Comparison of ENCODE assay signal across 12 cellular contexts in the genomic region with DNA sequence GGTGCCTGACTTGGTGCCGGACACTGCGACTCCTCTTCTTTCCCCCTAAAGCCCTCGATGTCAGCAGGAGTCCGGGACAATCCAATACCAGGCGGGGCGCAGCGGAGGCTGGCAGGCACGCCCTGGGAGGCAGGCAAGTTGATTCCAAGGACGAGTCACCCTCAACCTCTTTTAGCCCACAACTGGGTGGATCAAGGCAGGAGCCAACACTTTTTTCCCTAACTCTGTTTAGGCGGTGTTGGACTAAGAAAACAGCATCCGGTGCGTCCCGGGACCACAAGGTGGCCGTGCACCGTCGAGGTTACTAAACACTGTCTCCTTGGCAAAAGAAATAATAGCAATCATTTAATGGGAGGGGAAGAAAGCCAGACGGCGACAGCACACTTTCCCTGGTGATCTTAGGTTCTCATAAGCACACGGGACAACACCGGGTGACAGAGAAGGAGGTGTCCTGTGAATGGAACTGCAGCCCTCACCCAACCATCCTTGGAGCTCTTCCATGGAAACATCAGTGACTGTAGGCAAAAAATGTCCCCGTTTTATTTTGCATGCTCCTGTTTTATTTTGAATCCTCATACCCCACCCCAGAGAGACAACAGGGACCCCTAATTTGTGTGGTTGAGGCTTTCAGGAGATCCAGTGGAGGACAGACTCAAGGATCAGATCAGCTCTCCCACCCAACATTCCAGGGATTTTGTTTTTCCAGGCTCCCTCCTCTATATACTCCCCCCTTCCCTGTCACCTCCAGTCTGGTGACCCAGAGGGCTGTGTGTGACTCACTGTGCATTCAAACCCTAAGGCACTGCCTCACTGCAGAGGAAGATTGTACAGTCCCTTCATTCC. TPM values are rescaled to one million over a fixed set of nuclear protein-coding genes. Genes with fewer than 3 reads are reported as not detected.
DNase-seq lines count a peak whose midpoint lies in the region; ATAC-seq and TF ChIP-seq lines count a peak whose summit lies in the region.
"Had no signal": no experiment of that assay in that cellular context is flagged by ENCODE, and none has a peak within 500 bp of the region (broad histone marks: within the 10 kb centered on the region; RNA-seq: fewer than 3 reads in every experiment).

No MANE protein-coding gene starts in this region.

- peak in 1 of 2 experiments; percentile 16 for DNase-seq in HAP-1 (ENCODE audit: low spot score in 2 of 2)
- DNase-seq in WTC11 (ENCODE audit: low spot score) = peak; percentile 29
- peak; percentile 18 for DNase-seq in left kidney (ENCODE audit: low read depth, low spot score)
- no peak for DNase-seq in activated effector memory CD4-positive, alpha-beta T cell treated with Interleukin-2 at 50 U/mL for 16 hours
- DNase-seq in activated naive CD8-positive, alpha-beta T cell treated with anti-CD3 and anti-CD28 coated beads for 36 hours = no peak
- DNase-seq in activated CD8-positive, alpha-beta T cell treated with anti-CD3 and anti-CD28 coated beads for 36 hours = no peak
- DNase-seq: GDM1; HFFc6; NCI-H1694; OCI-M1; stimulated activated CD4-positive, alpha-beta T cell treated with anti-CD3 and anti-CD28 coated beads, Interleukin-12 subunit alpha, Interleukin-12 subunit beta, amount 100 ng/mL, for 4 hours had no signal

- peaks cover 75% of the 10 kb centered on the region for H3K27me3 Mint-ChIP-seq in WTC11 (ENCODE audit: low read depth)
- peaks cover 43% of the 10 kb centered on the region for H3K27me3 Mint-ChIP-seq in activated naive CD8-positive, alpha-beta T cell treated with anti-CD3 and anti-CD28 coated beads for 36 hours
- peaks cover 29% of the 10 kb centered on the region for H3K27me3 Mint-ChIP-seq in activated CD8-positive, alpha-beta T cell treated with anti-CD3 and anti-CD28 coated beads for 36 hours

- TF ChIP-seq CTCF in WTC11 (IDR thresholded peaks at IDR 0.05) = no peak
- TF ChIP-seq CTCF in activated CD8-positive, alpha-beta T cell treated with anti-CD3 and anti-CD28 coated beads for 36 hours (IDR thresholded peaks at IDR 0.05) = no peak

- peak overlapping the region; percentile 92 for H3K4me3 Mint-ChIP-seq in WTC11
- H3K4me3 Mint-ChIP-seq in activated naive CD8-positive, alpha-beta T cell treated with anti-CD3 and anti-CD28 coated beads for 36 hours = no peak overlapping the region
- H3K4me3 Mint-ChIP-seq in activated CD8-positive, alpha-beta T cell treated with anti-CD3 and anti-CD28 coated beads for 36 hours = no peak overlapping the region
- H3K4me3 Mint-ChIP-seq: HFFc6 had no signal

- H3K4me1 ChIP-seq in HAP-1 (no peaks in the 10 kb centered on the region), subcutaneous abdominal adipose tissue (ENCODE audit: control insufficient read depth in 5 of 5, insufficient read depth in 5 of 5, low read length in 5 of 5) (peaks cover 0 to 14% (median 4%) of the 10 kb centered on the region in 5 donors)

- H3K9ac ChIP-seq in subcutaneous abdominal adipose tissue (ENCODE audit: low read length in 5 of 5) = no peak overlapping the region

- H3K27ac Mint-ChIP-seq in WTC11 = no peak overlapping the region
- no peak overlapping the region for H3K27ac Mint-ChIP-seq in activated naive CD8-positive, alpha-beta T cell treated with anti-CD3 and anti-CD28 coated beads for 36 hours
- no peak overlapping the region for H3K27ac Mint-ChIP-seq in activated CD8-positive, alpha-beta T cell treated with anti-CD3 and anti-CD28 coated beads for 36 hours
- H3K27ac Mint-ChIP-seq: HFFc6 had no signal

- ATAC-seq in WTC11 = peak; percentile 19
- no peak for ATAC-seq in activated CD8-positive, alpha-beta T cell treated with anti-CD3 and anti-CD28 coated beads for 36 hours

- CTCF ChIA-PET in WTC11 (lab: Charles Lee) = interaction anchor here (0.7 to 1.4 kb wide), 4 partner anchors 25 to 465 kb away, joined by 3 to 4 read pairs (median 3); no protein-coding TSS in a partner anchor
- CTCF ChIA-PET in activated CD8-positive, alpha-beta T cell treated with anti-CD3 and anti-CD28 coated beads for 36 hours (lab: Charles Lee) = no interaction called here

- H3K27me3 ChIP-seq in HAP-1 (ENCODE audit: low read depth) = peaks cover 48% of the 10 kb centered on the region
- H3K27me3 ChIP-seq in subcutaneous abdominal adipose tissue (ENCODE audit: control insufficient read depth in 5 of 5, insufficient read depth in 4 of 5, low read length in 5 of 5) = peaks cover 18 to 26% (median 21%) of the 10 kb centered on the region in 5 donors

- in situ Hi-C loops in HAP-1 (cut with MboI; ENCODE audit: low sequenced_read_pairs) = no loop called here

- no peak overlapping the region for H3K27ac ChIP-seq in subcutaneous abdominal adipose tissue (ENCODE audit: low read depth, low read length)

- H3K9me3 Mint-ChIP-seq in WTC11 = no peaks in the 10 kb centered on the region
- no peaks in the 10 kb centered on the region for H3K9me3 Mint-ChIP-seq in activated naive CD8-positive, alpha-beta T cell treated with anti-CD3 and anti-CD28 coated beads for 36 hours
- no peaks in the 10 kb centered on the region for H3K9me3 Mint-ChIP-seq in activated CD8-positive, alpha-beta T cell treated with anti-CD3 and anti-CD28 coated beads for 36 hours
- H3K9me3 Mint-ChIP-seq: HFFc6 had no signal

- no peaks in the 10 kb centered on the region for H3K36me3 Mint-ChIP-seq in WTC11
- H3K36me3 Mint-ChIP-seq in activated naive CD8-positive, alpha-beta T cell treated with anti-CD3 and anti-CD28 coated beads for 36 hours = no peaks in the 10 kb centered on the region
- no peaks in the 10 kb centered on the region for H3K36me3 Mint-ChIP-seq in activated CD8-positive, alpha-beta T cell treated with anti-CD3 and anti-CD28 coated beads for 36 hours (ENCODE audit: low read depth)

- POLR2A ChIA-PET in WTC11 (lab: Charles Lee) = no interaction called here
- POLR2A ChIA-PET in activated CD8-positive, alpha-beta T cell treated with anti-CD3 and anti-CD28 coated beads for 36 hours (lab: Charles Lee) = no interaction called here

- H3K36me3 ChIP-seq in HAP-1 (replicated peaks) (no peaks in the 10 kb centered on the region), subcutaneous abdominal adipose tissue (ENCODE audit: control insufficient read depth in 5 of 5, insufficient read depth in 5 of 5, low read length in 5 of 5) (no peaks in the 10 kb centered on the region)

- intact Hi-C loops in activated CD8-positive, alpha-beta T cell treated with anti-CD3 and anti-CD28 coated beads for 36 hours (cut with micrococcal nuclease) = no loop called here

- peak overlapping the region; percentile 27 for H3K4me3 ChIP-seq in HAP-1
- peak overlapping the region in 4 of 5 donors; percentile 8 to 59 (median 40) for H3K4me3 ChIP-seq in subcutaneous abdominal adipose tissue (ENCODE audit: low read depth in 1 of 5, low read length in 5 of 5)

- peaks cover 13% of the 10 kb centered on the region for H3K4me1 Mint-ChIP-seq in WTC11
- no peaks in the 10 kb centered on the region for H3K4me1 Mint-ChIP-seq in activated naive CD8-positive, alpha-beta T cell treated with anti-CD3 and anti-CD28 coated beads for 36 hours
- H3K4me1 Mint-ChIP-seq in activated CD8-positive, alpha-beta T cell treated with anti-CD3 and anti-CD28 coated beads for 36 hours (ENCODE audit: low read depth) = no peaks in the 10 kb centered on the region

- H3K9me3 ChIP-seq in HAP-1 (no peaks in the 10 kb centered on the region), subcutaneous abdominal adipose tissue (ENCODE audit: control insufficient read depth in 5 of 5, low read length in 5 of 5) (no peaks in the 10 kb centered on the region)

TF ChIP-seq in WTC11, 78 proteins besides CTCF, POLR2A, EP300 and RAD21 (continues in another document):
- no peak for TF ChIP-seq ATF2 (CRISPR knock-in tag; IDR thresholded peaks at IDR 0.05; ENCODE audit: borderline replicate concordance, low read depth)
- no peak for TF ChIP-seq NFATC4 (CRISPR knock-in tag; IDR thresholded peaks at IDR 0.05)
- 0 out of 2 replicates have a peak, but pooled peaks have one; percentile 16 for TF ChIP-seq SP1 (CRISPR knock-in tag; conservative IDR thresholded peaks at IDR 0.05)

RNA-seq across cellular contexts. Expression of gene CALCR, which starts 1.3 kb away (rescaled TPM):
- total RNA-seq in WTC11 (2021) = 0.81 to 1.3 TPM (median 1.2 TPM) in 3 replicates
- total RNA-seq in activated naive CD8-positive, alpha-beta T cell treated with anti-CD3 and anti-CD28 coated beads for 36 hours = not detected
- not detected for total RNA-seq in activated CD8-positive, alpha-beta T cell treated with anti-CD3 and anti-CD28 coated beads for 36 hours
- total RNA-seq: HFFc6 had no signal

Comparison
In these comparisons a context has a peak if more than half of its experiments do, and no peak if none do; other contexts are left out.
1. DNase-seq: peak in WTC11 (single experiment) and left kidney (single experiment); none in activated effector memory CD4-positive, alpha-beta T cell treated with Interleukin-2 at 50 U/mL for 16 hours (single experiment), activated naive CD8-positive, alpha-beta T cell treated with anti-CD3 and anti-CD28 coated beads for 36 hours (single experiment) and activated CD8-positive, alpha-beta T cell treated with anti-CD3 and anti-CD28 coated beads for 36 hours (single experiment).